16 cellular contexts compared by ENCODE assay signal in genomic region chr19:7355151-7355845, GRCh38.
A peak's percentile ranks its signal among the peaks of the same experiment; 100 is the strongest.
DNase-seq lines count a peak whose midpoint lies in the region; ATAC-seq and TF ChIP-seq lines count a peak whose summit lies in the region.
"Had no signal": no experiment of that assay in that cellular context is flagged by ENCODE, and none has a peak within 500 bp of the region (broad histone marks: within the 10 kb centered on the region; RNA-seq: fewer than 3 reads in every experiment).

No MANE protein-coding gene starts in this region.

- peaks cover 90% of the 10 kb centered on the region for H3K79me2 ChIP-seq in SU-DHL-6 (ENCODE audit: insufficient read depth, low read length)

- TF ChIP-seq CTCF in SU-DHL-6 (IDR thresholded peaks at IDR 0.05; ENCODE audit: insufficient read depth, low read length, poor library complexity, severe bottlenecking) (no peak), fibroblast of pulmonary artery (IDR thresholded peaks at IDR 0.05; ENCODE audit: low read length, missing control alignments) (no peak)

- no peaks in the 10 kb centered on the region for H3K9me2 ChIP-seq in SU-DHL-6 (replicated peaks; ENCODE audit: insufficient read depth, low read length)

- DNase-seq in DMS 273 (lab: John Stamatoyannopoulos, UW; ENCODE audit: unreplicated experiment) (peak; percentile 29), DMS 273 treated with DMSO at 0.1 percent for 48 hours (lab: John Stamatoyannopoulos, UW) (no peak), fibroblast of pulmonary artery (ENCODE audit: low read depth) (peak; percentile 38), superior temporal gyrus (ENCODE audit: extremely low spot score) (no peak)
- no peak for DNase-seq in stimulated activated effector memory CD8-positive, alpha-beta T cell treated with anti-CD3 and anti-CD28 coated beads, Interleukin-12 subunit alpha, Interleukin-12 subunit beta, amount 100 ng/mL, for 72 hours (ENCODE audit: low spot score in 2 of 2)
- DNase-seq: activated CD4-positive, alpha-beta memory T cell treated with anti-CD3 and anti-CD28 coated beads for 36 hours; esophagus squamous epithelium; left cardiac atrium had no signal

- no peak overlapping the region for H2AFZ ChIP-seq in SU-DHL-6 (ENCODE audit: low read depth, low read length, severe bottlenecking)

- H3F3A ChIP-seq in SU-DHL-6 (ENCODE audit: insufficient read depth) = no peaks in the 10 kb centered on the region

- no peaks in the 10 kb centered on the region for H3K27me3 ChIP-seq in SU-DHL-6 (ENCODE audit: low read length)
- H3K27me3 ChIP-seq: pancreas, tibial nerve had no signal

- no peak overlapping the region for H3K4me3 ChIP-seq in SU-DHL-6 (ENCODE audit: insufficient read depth, low read length, poor library complexity, severe bottlenecking)
- H3K4me3 ChIP-seq in fibroblast of pulmonary artery (replicated peaks; ENCODE audit: low read depth, low read length) = no peak overlapping the region
- H3K4me3 ChIP-seq: esophagus squamous epithelium, pancreas, SJSA1, tibial nerve had no signal

- H3K27ac Mint-ChIP-seq in stimulated activated effector memory CD8-positive, alpha-beta T cell treated with anti-CD3 and anti-CD28 coated beads, Interleukin-12 subunit alpha, Interleukin-12 subunit beta, amount 100 ng/mL, for 72 hours = peak overlapping the region; percentile 91
- H3K27ac Mint-ChIP-seq: activated CD4-positive, alpha-beta memory T cell treated with anti-CD3 and anti-CD28 coated beads for 36 hours had no signal

- H4K20me1 ChIP-seq in SU-DHL-6 (ENCODE audit: low read depth, low read length) = no peaks in the 10 kb centered on the region

- no peak overlapping the region for H3K4me2 ChIP-seq in SU-DHL-6 (ENCODE audit: low read depth, low read length, poor library complexity, severe bottlenecking)

- no peaks in the 10 kb centered on the region for H3K9me3 ChIP-seq in SU-DHL-6 (ENCODE audit: insufficient read depth, low read length)
- H3K9me3 ChIP-seq: pancreas, SJSA1 had no signal

- 0 out of 2 replicates have a peak overlapping the region, but pooled peaks have one; percentile 6 for H3K27ac ChIP-seq in SU-DHL-6 (ENCODE audit: low read depth, low read length)
- H3K27ac ChIP-seq: 22Rv1, esophagus squamous epithelium, pancreas, SJSA1, tibial nerve had no signal

- peaks cover 23% of the 10 kb centered on the region for H3K36me3 ChIP-seq in SU-DHL-6 (ENCODE audit: low read length)
- H3K36me3 ChIP-seq: esophagus squamous epithelium, pancreas, SJSA1 had no signal

- peaks cover 60% of the 10 kb centered on the region for H3K4me1 Mint-ChIP-seq in stimulated activated effector memory CD8-positive, alpha-beta T cell treated with anti-CD3 and anti-CD28 coated beads, Interleukin-12 subunit alpha, Interleukin-12 subunit beta, amount 100 ng/mL, for 72 hours
- H3K4me1 Mint-ChIP-seq: brain had no signal

- peaks cover 11% of the 10 kb centered on the region for H3K36me3 Mint-ChIP-seq in stimulated activated effector memory CD8-positive, alpha-beta T cell treated with anti-CD3 and anti-CD28 coated beads, Interleukin-12 subunit alpha, Interleukin-12 subunit beta, amount 100 ng/mL, for 72 hours

- H3K9me3 Mint-ChIP-seq in stimulated activated effector memory CD8-positive, alpha-beta T cell treated with anti-CD3 and anti-CD28 coated beads, Interleukin-12 subunit alpha, Interleukin-12 subunit beta, amount 100 ng/mL, for 72 hours = peaks cover 12% of the 10 kb centered on the region

- H3K4me3 Mint-ChIP-seq in stimulated activated effector memory CD8-positive, alpha-beta T cell treated with anti-CD3 and anti-CD28 coated beads, Interleukin-12 subunit alpha, Interleukin-12 subunit beta, amount 100 ng/mL, for 72 hours = no peak overlapping the region
- H3K4me3 Mint-ChIP-seq: activated CD4-positive, alpha-beta memory T cell treated with anti-CD3 and anti-CD28 coated beads for 36 hours; brain had no signal

- no peak for ATAC-seq in stimulated activated effector memory CD8-positive, alpha-beta T cell treated with anti-CD3 and anti-CD28 coated beads, Interleukin-12 subunit alpha, Interleukin-12 subunit beta, amount 100 ng/mL, for 72 hours
- ATAC-seq in HG02798 (IDR thresholded peaks at IDR 0.05; ENCODE audit: poor library complexity, unreplicated experiment) (no peak), HG02885 (IDR thresholded peaks at IDR 0.05; ENCODE audit: poor library complexity, unreplicated experiment) (no peak)

- H3K9ac ChIP-seq in SU-DHL-6 (ENCODE audit: low read length) = no peak overlapping the region

Comparison
In these comparisons a context has a peak if more than half of its experiments do, and no peak if none do; other contexts are left out.
1. DNase-seq: peak in DMS 273 (single experiment) and fibroblast of pulmonary artery (single experiment); none in DMS 273 treated with DMSO at 0.1 percent for 48 hours (single experiment), stimulated activated effector memory CD8-positive, alpha-beta T cell treated with anti-CD3 and anti-CD28 coated beads, Interleukin-12 subunit alpha, Interleukin-12 subunit beta, amount 100 ng/mL, for 72 hours (0 of 2) and superior temporal gyrus (single experiment).